ENCODE assay signal across 8 cellular contexts in genomic region chr12:120115692-120116442, GRCh38. TPM values are rescaled to one million over a fixed set of nuclear protein-coding genes. Genes with fewer than 3 reads are reported as not detected.
DNase-seq lines count a peak whose midpoint lies in the region; ATAC-seq and TF ChIP-seq lines count a peak whose summit lies in the region.

No MANE protein-coding gene starts in this region.

- peaks cover 30% of the 10 kb centered on the region for H3K36me3 Mint-ChIP-seq in activated CD8-positive, alpha-beta memory T cell treated with anti-CD3 and anti-CD28 coated beads, Interleukin-2, amount 10 ng/mL, durations not matched to agents 7 days and 5 days
- H3K36me3 Mint-ChIP-seq in glutamatergic neuron (ENCODE audit: unreplicated experiment): no peaks in the 10 kb centered on the region

- CTCF ChIA-PET in activated CD8-positive, alpha-beta memory T cell treated with anti-CD3 and anti-CD28 coated beads, Interleukin-2, amount 10 ng/mL, durations not matched to agents 7 days and 5 days (lab: Charles Lee): interaction anchor here (1.1 to 3.3 kb wide), 5 partner anchors 15 to 126 kb away, joined by 3 to 15 read pairs (median 8); no protein-coding TSS in a partner anchor

- H3K9me3 Mint-ChIP-seq in activated CD8-positive, alpha-beta memory T cell treated with anti-CD3 and anti-CD28 coated beads, Interleukin-2, amount 10 ng/mL, durations not matched to agents 7 days and 5 days (ENCODE audit: low read depth): no peaks in the 10 kb centered on the region
- peaks cover 9% of the 10 kb centered on the region for H3K9me3 Mint-ChIP-seq in glutamatergic neuron (ENCODE audit: unreplicated experiment)

- H3K36me3 ChIP-seq in gastrocnemius medialis: no peaks in the 10 kb centered on the region

- TF ChIP-seq CTCF in glutamatergic neuron (IDR thresholded peaks at IDR 0.05; ENCODE audit: partially characterized antibody, unreplicated experiment) (no peak), gastrocnemius medialis (IDR thresholded peaks at IDR 0.05 in 4 of 5, conservative IDR thresholded peaks at IDR 0.05 in 1 of 5) (no peak)

- in situ Hi-C loops in gastrocnemius medialis (cut with MboI; ENCODE audit: low sequenced_read_pairs in 4 of 4): no loop called here

- peak; percentile 21 for DNase-seq in stimulated activated CD4-positive, alpha-beta T cell treated with anti-CD3 and anti-CD28 coated beads, Interleukin-12 subunit alpha, Interleukin-12 subunit beta, amount 100 ng/mL, for 4 hours
- DNase-seq in stimulated activated CD4-positive, alpha-beta T cell treated with anti-CD3 and anti-CD28 coated beads, Interleukin-4, amount 100 ng/mL, for 4 hours: no peak
- DNase-seq in KG1 (lab: John Stamatoyannopoulos, UW) (peak; percentile 30), glutamatergic neuron (peak; percentile 49), gastrocnemius medialis (peak in 1 of 2 donors; percentile 42), C1 segment of cervical spinal cord (lab: John Stamatoyannopoulos, UW) (no peak), midbrain (lab: John Stamatoyannopoulos, UW) (no peak)
- peak; percentile 67 for DNase-seq in activated CD8-positive, alpha-beta memory T cell treated with anti-CD3 and anti-CD28 coated beads, Interleukin-2, amount 10 ng/mL, durations not matched to agents 7 days and 5 days

- H3K27me3 ChIP-seq in gastrocnemius medialis: no peaks in the 10 kb centered on the region

- peak overlapping the region; percentile 87 for H3K27ac Mint-ChIP-seq in activated CD8-positive, alpha-beta memory T cell treated with anti-CD3 and anti-CD28 coated beads, Interleukin-2, amount 10 ng/mL, durations not matched to agents 7 days and 5 days
- peak overlapping the region; percentile 91 for H3K27ac Mint-ChIP-seq in glutamatergic neuron (ENCODE audit: unreplicated experiment)

- H3K4me1 Mint-ChIP-seq in activated CD8-positive, alpha-beta memory T cell treated with anti-CD3 and anti-CD28 coated beads, Interleukin-2, amount 10 ng/mL, durations not matched to agents 7 days and 5 days: peaks cover 71% of the 10 kb centered on the region
- peaks cover 28% of the 10 kb centered on the region for H3K4me1 Mint-ChIP-seq in glutamatergic neuron (ENCODE audit: low read depth, unreplicated experiment)

- H3K27me3 Mint-ChIP-seq in activated CD8-positive, alpha-beta memory T cell treated with anti-CD3 and anti-CD28 coated beads, Interleukin-2, amount 10 ng/mL, durations not matched to agents 7 days and 5 days: no peaks in the 10 kb centered on the region
- H3K27me3 Mint-ChIP-seq in glutamatergic neuron (ENCODE audit: unreplicated experiment): peaks cover 9% of the 10 kb centered on the region

- H3K4me3 ChIP-seq in gastrocnemius medialis: peak overlapping the region; percentile 69 to 99 (median 86)

- no peak for ATAC-seq in activated CD8-positive, alpha-beta memory T cell treated with anti-CD3 and anti-CD28 coated beads, Interleukin-2, amount 10 ng/mL, durations not matched to agents 7 days and 5 days
- ATAC-seq in gastrocnemius medialis: no peak

- H3K4me3 Mint-ChIP-seq in activated CD8-positive, alpha-beta memory T cell treated with anti-CD3 and anti-CD28 coated beads, Interleukin-2, amount 10 ng/mL, durations not matched to agents 7 days and 5 days: peak overlapping the region; percentile 90
- peak overlapping the region; percentile 97 for H3K4me3 Mint-ChIP-seq in glutamatergic neuron (ENCODE audit: unreplicated experiment)

- intact Hi-C loops in gastrocnemius medialis (cut with DNase I; ENCODE audit: low total_unique reads): loop anchor here (1.0 to 5.0 kb wide), 3 partner anchors 30 to 176 kb away; partner anchors contain the start of genes GCN1, RNU4-1 and RNU4-2

- peaks cover 42 to 51% of the 10 kb centered on the region in 2 donors for H3K4me1 ChIP-seq in gastrocnemius medialis

- H3K9me3 ChIP-seq in gastrocnemius medialis: no peaks in the 10 kb centered on the region

- peak overlapping the region; percentile 89 to 99 (median 98) for H3K27ac ChIP-seq in gastrocnemius medialis

- TF ChIP-seq POLR2A in gastrocnemius medialis (IDR thresholded peaks at IDR 0.05): no peak

RNA-seq across cellular contexts. Expression of gene RAB35, which starts 0.7 kb away (rescaled TPM):
- 10 to 100 TPM; 63.7 to 81.3 TPM for total RNA-seq in activated CD8-positive, alpha-beta memory T cell treated with anti-CD3 and anti-CD28 coated beads, Interleukin-2, amount 10 ng/mL, durations not matched to agents 7 days and 5 days
- 57.2 TPM for total RNA-seq in glutamatergic neuron (ENCODE audit: unreplicated experiment)
- total RNA-seq in gastrocnemius medialis: 10 to 100 TPM; 12.3 to 30.7 (median 16.9) TPM

Comparison
In these comparisons a context has a peak if more than half of its experiments do, and no peak if none do; other contexts are left out.
1. DNase-seq: peak in stimulated activated CD4-positive, alpha-beta T cell treated with anti-CD3 and anti-CD28 coated beads, Interleukin-12 subunit alpha, Interleukin-12 subunit beta, amount 100 ng/mL, for 4 hours (single experiment), KG1 (single experiment), activated CD8-positive, alpha-beta memory T cell treated with anti-CD3 and anti-CD28 coated beads, Interleukin-2, amount 10 ng/mL, durations not matched to agents 7 days and 5 days (single experiment) and glutamatergic neuron (single experiment); none in stimulated activated CD4-positive, alpha-beta T cell treated with anti-CD3 and anti-CD28 coated beads, Interleukin-4, amount 100 ng/mL, for 4 hours (0 of 2), C1 segment of cervical spinal cord (0 of 14) and midbrain (single experiment).